28 cellular contexts compared by ENCODE assay signal in genomic region chr4:138553001-138553845, GRCh38.
"Had no signal": no experiment of that assay in that cellular context is flagged by ENCODE, and none has a peak within 500 bp of the region (broad histone marks: within the 10 kb centered on the region; RNA-seq: fewer than 3 reads in every experiment).

No MANE protein-coding gene starts in this region.

- H3K27me3 ChIP-seq: ascending aorta, body of pancreas, Peyer's patch had no signal

- H3K36me3 Mint-ChIP-seq: activated CD8-positive, alpha-beta memory T cell treated with anti-CD3 and anti-CD28 coated beads, Interleukin-2, amount 10 ng/mL, durations not matched to agents 7 days and 5 days; activated naive CD4-positive, alpha-beta T cell treated with anti-CD3 and anti-CD28 coated beads, Interleukin-2, amount 50 U/mL, for 72 hours; T-cell had no signal

- H3K27ac ChIP-seq: ascending aorta, body of pancreas, Peyer's patch, RWPE1 had no signal

- H3K36me3 ChIP-seq: ascending aorta, Peyer's patch had no signal

- H3K9me3 ChIP-seq: ascending aorta, body of pancreas, Peyer's patch had no signal

- H3K4me3 Mint-ChIP-seq: activated B cell treated with CpG ODN at 0.5 μM for 24 hours; activated CD4-positive, alpha-beta T cell treated with anti-CD3 and anti-CD28 coated beads, Interleukin-2, amount 10 ng/mL, durations not matched to agents 24 days and 14 days; activated CD8-positive, alpha-beta memory T cell treated with anti-CD3 and anti-CD28 coated beads, Interleukin-2, amount 10 ng/mL, durations not matched to agents 7 days and 5 days; activated naive CD8-positive, alpha-beta T cell treated with anti-CD3 and anti-CD28 coated beads, Interleukin-2, amount 50 U/mL, for 24 hours; activated T-cell treated with anti-CD3 and anti-CD28 coated beads, Interleukin-2, amount 50 U/mL, for 4 hours; T-cell had no signal

- ATAC-seq: activated CD8-positive, alpha-beta memory T cell treated with anti-CD3 and anti-CD28 coated beads, Interleukin-2, amount 10 ng/mL, durations not matched to agents 7 days and 5 days; activated naive CD4-positive, alpha-beta T cell treated with anti-CD3 and anti-CD28 coated beads, Interleukin-2, amount 50 U/mL, for 72 hours; activated naive CD8-positive, alpha-beta T cell treated with anti-CD3 and anti-CD28 coated beads, Interleukin-2, amount 50 U/mL, for 24 hours; activated T-cell treated with anti-CD3 and anti-CD28 coated beads, Interleukin-2, amount 50 U/mL, for 4 hours; body of pancreas; T-cell had no signal

- DNase-seq: activated B cell treated with CpG ODN at 0.5 μM for 24 hours; activated CD4-positive, alpha-beta T cell treated with anti-CD3 and anti-CD28 coated beads for 1 hour; activated CD4-positive, alpha-beta T cell treated with anti-CD3 and anti-CD28 coated beads, Interleukin-2, amount 10 ng/mL, durations not matched to agents 24 days and 14 days; activated CD4-positive, alpha-beta T cell treated with anti-CD3 and anti-CD28 coated beads, Interleukin-2, amount 50 U/mL, for 48 hours; activated CD8-positive, alpha-beta memory T cell treated with anti-CD3 and anti-CD28 coated beads, Interleukin-2, amount 10 ng/mL, durations not matched to agents 7 days and 5 days; activated effector memory CD4-positive, alpha-beta T cell treated with anti-CD3 and anti-CD28 coated beads, Interleukin-2, amount 50 U/mL, for 16 hours; activated naive CD4-positive, alpha-beta T cell treated with Interleukin-2 at 50 U/mL for 16 hours; activated naive CD8-positive, alpha-beta T cell treated with anti-CD3 and anti-CD28 coated beads, Interleukin-2, amount 50 U/mL, for 24 hours; activated T-cell treated with anti-CD3 and anti-CD28 coated beads, Interleukin-2, amount 50 U/mL, for 4 hours; amniotic stem cell; body of pancreas; MM.1S; NCI-H1092; NCI-H1417; NCI-H1930; NCI-H345; NCI-H510A; NCI-H526 treated with DMSO at 0.1 percent for 48 hours; NCI-H82; NK-92 treated with Interleukin-12 subunit alpha and Interleukin-12 subunit beta, amount 100 ng/mL, for 24 hours; Peyer's patch; SIG-M5; T-cell; T-helper 2 cell; T1000 had no signal

- H3K9me3 Mint-ChIP-seq: activated CD4-positive, alpha-beta T cell treated with anti-CD3 and anti-CD28 coated beads, Interleukin-2, amount 10 ng/mL, durations not matched to agents 24 days and 14 days; activated T-cell treated with anti-CD3 and anti-CD28 coated beads, Interleukin-2, amount 50 U/mL, for 4 hours had no signal

- H3K4me3 ChIP-seq: ascending aorta, body of pancreas, Peyer's patch had no signal

- H3K27ac Mint-ChIP-seq: activated B cell treated with CpG ODN at 0.5 μM for 24 hours; activated CD4-positive, alpha-beta T cell treated with anti-CD3 and anti-CD28 coated beads, Interleukin-2, amount 10 ng/mL, durations not matched to agents 24 days and 14 days; activated CD8-positive, alpha-beta memory T cell treated with anti-CD3 and anti-CD28 coated beads, Interleukin-2, amount 10 ng/mL, durations not matched to agents 7 days and 5 days; activated naive CD4-positive, alpha-beta T cell treated with anti-CD3 and anti-CD28 coated beads, Interleukin-2, amount 50 U/mL, for 72 hours; activated naive CD8-positive, alpha-beta T cell treated with anti-CD3 and anti-CD28 coated beads, Interleukin-2, amount 50 U/mL, for 24 hours; T-cell had no signal

- H3K27me3 Mint-ChIP-seq: activated B cell treated with CpG ODN at 0.5 μM for 24 hours; activated CD4-positive, alpha-beta T cell treated with anti-CD3 and anti-CD28 coated beads, Interleukin-2, amount 10 ng/mL, durations not matched to agents 24 days and 14 days; activated CD8-positive, alpha-beta memory T cell treated with anti-CD3 and anti-CD28 coated beads, Interleukin-2, amount 10 ng/mL, durations not matched to agents 7 days and 5 days; activated naive CD8-positive, alpha-beta T cell treated with anti-CD3 and anti-CD28 coated beads, Interleukin-2, amount 50 U/mL, for 24 hours; T-cell had no signal

- H3K4me1 ChIP-seq: ascending aorta, body of pancreas, Peyer's patch had no signal

- H3K4me1 Mint-ChIP-seq: activated B cell treated with CpG ODN at 0.5 μM for 24 hours; activated CD4-positive, alpha-beta T cell treated with anti-CD3 and anti-CD28 coated beads, Interleukin-2, amount 10 ng/mL, durations not matched to agents 24 days and 14 days; activated CD8-positive, alpha-beta memory T cell treated with anti-CD3 and anti-CD28 coated beads, Interleukin-2, amount 10 ng/mL, durations not matched to agents 7 days and 5 days; activated naive CD8-positive, alpha-beta T cell treated with anti-CD3 and anti-CD28 coated beads, Interleukin-2, amount 50 U/mL, for 24 hours; T-cell had no signal
